ENCODE assay signal across 22 cellular contexts in genomic region chr22:37094239-37094638, GRCh38. TPM values are rescaled to one million over a fixed set of nuclear protein-coding genes. Genes with fewer than 3 reads are reported as not detected.
"Had no signal": no experiment of that assay in that cellular context is flagged by ENCODE, and none has a peak within 500 bp of the region (broad histone marks: within the 10 kb centered on the region; RNA-seq: fewer than 3 reads in every experiment).

No MANE protein-coding gene starts in this region.

- DNase-seq: IMR-90, Kasumi-1, MM.1S, NCI-H1092 treated with DMSO at 0.1 percent for 48 hours, NCI-H1436, NCI-H187, NCI-H2029, NCI-H2081 treated with DMSO at 0.1 percent for 48 hours, NCI-H2171, NCI-H226, NCI-H446, NCI-H510A, NCI-H524 treated with DMSO at 0.1 percent for 48 hours, NCI-H69, NCI-H774, Right ventricle myocardium superior, RPMI8226, SIG-M5 had no signal

- H3K4me3 ChIP-seq: SJSA1 had no signal

- H3K27ac ChIP-seq: KMS-11, SJSA1 had no signal

- ATAC-seq: HepG2 had no signal

- H3K36me3 ChIP-seq: SJSA1 had no signal

- H3K9me3 ChIP-seq: SJSA1 had no signal

- H3K4me1 ChIP-seq: SJSA1 had no signal

RNA-seq across cellular contexts. Expression of gene TMPRSS6, which starts 15.3 kb away (rescaled TPM):
- total RNA-seq: IMR-90, M059J, Right ventricle myocardium superior, SJSA1 had no signal
- polyA plus RNA-seq: IMR-90 had no signal

RNA-seq across cellular contexts. Expression of gene IL2RB, which starts 55.5 kb away (rescaled TPM):
- total RNA-seq: HepG2, IMR-90, SJSA1 had no signal
- polyA plus RNA-seq: HepG2 had no signal
